In the genomic region with DNA sequence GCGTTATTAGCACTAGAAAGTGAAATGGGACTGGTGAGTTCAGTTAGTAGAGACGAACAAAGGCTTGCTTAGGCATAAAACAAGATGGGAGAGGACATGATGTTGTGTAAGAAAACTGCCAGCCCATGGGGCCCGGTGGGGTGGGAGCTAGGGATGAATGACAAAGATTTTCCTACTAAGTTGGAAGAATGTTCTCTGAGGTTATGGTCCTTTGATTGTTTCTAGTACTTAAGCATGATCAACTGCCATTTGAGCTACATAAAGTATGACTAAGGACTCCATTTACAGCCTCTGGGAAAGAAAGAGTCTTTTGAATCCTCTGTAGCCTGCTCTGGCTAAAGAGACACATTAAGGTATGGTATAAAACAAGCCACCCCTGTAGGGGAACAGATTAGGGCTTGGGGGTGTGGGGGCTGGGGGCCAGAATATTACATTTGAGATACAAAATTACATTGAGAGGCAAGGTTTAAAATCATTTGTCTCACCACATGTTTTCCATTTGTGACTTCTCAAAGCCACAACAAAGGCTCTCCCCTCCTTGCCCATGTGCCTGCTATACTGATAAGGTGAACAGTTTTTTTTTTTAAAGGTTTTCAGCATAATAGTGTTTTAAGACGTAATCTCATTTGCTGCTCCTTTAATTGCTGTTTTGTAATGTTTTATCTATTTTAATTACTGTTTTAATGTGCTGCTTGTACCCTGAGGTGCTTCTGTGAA, we compare ENCODE assay signal across 1 cellular context.
A peak's percentile ranks its signal among the peaks of the same experiment; 100 is the strongest.
TF ChIP-seq lines count a peak whose summit lies in the region.

No MANE protein-coding gene starts in this region.

TF ChIP-seq in K562, 482 proteins besides CTCF, POLR2A, EP300 and RAD21 (continued from another document):
- no peak for TF ChIP-seq FOXJ2 (tag; IDR thresholded peaks at IDR 0.05)
- TF ChIP-seq GTF2F1 (IDR thresholded peaks at IDR 0.05; ENCODE audit: low read depth, low read length): no peak
- TF ChIP-seq MECOM (CRISPR knock-in tag; IDR thresholded peaks at IDR 0.05): no peak
- no peak for TF ChIP-seq KDM5B (IDR thresholded peaks at IDR 0.05; ENCODE audit: insufficient replicate concordance, low read depth, low read length)
- no peak for TF ChIP-seq EZH2 (IDR thresholded peaks at IDR 0.05; ENCODE audit: borderline replicate concordance, low read depth, low read length)
- no peak for TF ChIP-seq NFIX (CRISPR knock-in tag; IDR thresholded peaks at IDR 0.05; ENCODE audit: low read depth)
- no peak for TF ChIP-seq HNRNPH1 (optimal IDR thresholded peaks at IDR 0.05; ENCODE audit: low read depth, low read length)
- TF ChIP-seq SNIP1 (IDR thresholded peaks at IDR 0.05; ENCODE audit: low read depth): no peak
- TF ChIP-seq CHD2 (IDR thresholded peaks at IDR 0.05; ENCODE audit: low read depth, low read length): no peak
- TF ChIP-seq ZNF384 (IDR thresholded peaks at IDR 0.05; ENCODE audit: low read depth, low read length): 0 out of 2 replicates have a peak, but pooled peaks have one; percentile 27
- no peak for TF ChIP-seq YBX1 (IDR thresholded peaks at IDR 0.05)
- TF ChIP-seq ZNF217 (CRISPR knock-in tag; IDR thresholded peaks at IDR 0.05): no peak
- no peak for TF ChIP-seq ZNF436 (CRISPR knock-in tag; IDR thresholded peaks at IDR 0.05)
- TF ChIP-seq CBFA2T3 (IDR thresholded peaks at IDR 0.05): peak; percentile 25; the same call in 1 of the 2 replicates
- TF ChIP-seq, protein P1, sequence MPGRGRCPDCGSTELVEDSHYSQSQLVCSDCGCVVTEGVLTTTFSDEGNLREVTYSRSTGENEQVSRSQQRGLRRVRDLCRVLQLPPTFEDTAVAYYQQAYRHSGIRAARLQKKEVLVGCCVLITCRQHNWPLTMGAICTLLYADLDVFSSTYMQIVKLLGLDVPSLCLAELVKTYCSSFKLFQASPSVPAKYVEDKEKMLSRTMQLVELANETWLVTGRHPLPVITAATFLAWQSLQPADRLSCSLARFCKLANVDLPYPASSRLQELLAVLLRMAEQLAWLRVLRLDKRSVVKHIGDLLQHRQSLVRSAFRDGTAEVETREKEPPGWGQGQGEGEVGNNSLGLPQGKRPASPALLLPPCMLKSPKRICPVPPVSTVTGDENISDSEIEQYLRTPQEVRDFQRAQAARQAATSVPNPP (IDR thresholded peaks at IDR 0.05; ENCODE audit: borderline replicate concordance, insufficient read depth, insufficient read length): no peak
- TF ChIP-seq, protein P2, sequence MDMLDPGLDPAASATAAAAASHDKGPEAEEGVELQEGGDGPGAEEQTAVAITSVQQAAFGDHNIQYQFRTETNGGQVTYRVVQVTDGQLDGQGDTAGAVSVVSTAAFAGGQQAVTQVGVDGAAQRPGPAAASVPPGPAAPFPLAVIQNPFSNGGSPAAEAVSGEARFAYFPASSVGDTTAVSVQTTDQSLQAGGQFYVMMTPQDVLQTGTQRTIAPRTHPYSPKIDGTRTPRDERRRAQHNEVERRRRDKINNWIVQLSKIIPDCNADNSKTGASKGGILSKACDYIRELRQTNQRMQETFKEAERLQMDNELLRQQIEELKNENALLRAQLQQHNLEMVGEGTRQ (CRISPR knock-in tag; IDR thresholded peaks at IDR 0.05): no peak
- TF ChIP-seq ZNF695 (CRISPR knock-in tag; IDR thresholded peaks at IDR 0.05): no peak
- 0 out of 2 replicates have a peak, but pooled peaks have one; percentile 26 for TF ChIP-seq LEF1 (IDR thresholded peaks at IDR 0.05)
- no peak; the same call in 1 of the 2 replicates for TF ChIP-seq ZNF175 (CRISPR knock-in tag; IDR thresholded peaks at IDR 0.05; ENCODE audit: low read depth)
- TF ChIP-seq, protein P3, sequence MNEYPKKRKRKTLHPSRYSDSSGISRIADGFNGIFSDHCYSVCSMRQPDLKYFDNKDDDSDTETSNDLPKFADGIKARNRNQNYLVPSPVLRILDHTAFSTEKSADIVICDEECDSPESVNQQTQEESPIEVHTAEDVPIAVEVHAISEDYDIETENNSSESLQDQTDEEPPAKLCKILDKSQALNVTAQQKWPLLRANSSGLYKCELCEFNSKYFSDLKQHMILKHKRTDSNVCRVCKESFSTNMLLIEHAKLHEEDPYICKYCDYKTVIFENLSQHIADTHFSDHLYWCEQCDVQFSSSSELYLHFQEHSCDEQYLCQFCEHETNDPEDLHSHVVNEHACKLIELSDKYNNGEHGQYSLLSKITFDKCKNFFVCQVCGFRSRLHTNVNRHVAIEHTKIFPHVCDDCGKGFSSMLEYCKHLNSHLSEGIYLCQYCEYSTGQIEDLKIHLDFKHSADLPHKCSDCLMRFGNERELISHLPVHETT (CRISPR knock-in tag; conservative IDR thresholded peaks at IDR 0.05 in 1 of 2, IDR thresholded peaks at IDR 0.05 in 1 of 2): no peak
- TF ChIP-seq CBFB (CRISPR knock-in tag; IDR thresholded peaks at IDR 0.05): no peak
- 0 out of 2 replicates have a peak, but pooled peaks have one; percentile 15 for TF ChIP-seq ZNF589 (CRISPR knock-in tag; IDR thresholded peaks at IDR 0.05; ENCODE audit: low read depth)
- TF ChIP-seq ZNF764 (CRISPR knock-in tag; IDR thresholded peaks at IDR 0.05; ENCODE audit: low read depth): no peak
- TF ChIP-seq HMGN3 (IDR thresholded peaks at IDR 0.05; ENCODE audit: borderline replicate concordance, extremely low read depth, insufficient read length, low read depth, low read length): no peak
- peak; percentile 81; the same call in 1 of the 2 replicates for TF ChIP-seq TCF7 (IDR thresholded peaks at IDR 0.05; ENCODE audit: borderline replicate concordance)
- TF ChIP-seq, protein P4, sequence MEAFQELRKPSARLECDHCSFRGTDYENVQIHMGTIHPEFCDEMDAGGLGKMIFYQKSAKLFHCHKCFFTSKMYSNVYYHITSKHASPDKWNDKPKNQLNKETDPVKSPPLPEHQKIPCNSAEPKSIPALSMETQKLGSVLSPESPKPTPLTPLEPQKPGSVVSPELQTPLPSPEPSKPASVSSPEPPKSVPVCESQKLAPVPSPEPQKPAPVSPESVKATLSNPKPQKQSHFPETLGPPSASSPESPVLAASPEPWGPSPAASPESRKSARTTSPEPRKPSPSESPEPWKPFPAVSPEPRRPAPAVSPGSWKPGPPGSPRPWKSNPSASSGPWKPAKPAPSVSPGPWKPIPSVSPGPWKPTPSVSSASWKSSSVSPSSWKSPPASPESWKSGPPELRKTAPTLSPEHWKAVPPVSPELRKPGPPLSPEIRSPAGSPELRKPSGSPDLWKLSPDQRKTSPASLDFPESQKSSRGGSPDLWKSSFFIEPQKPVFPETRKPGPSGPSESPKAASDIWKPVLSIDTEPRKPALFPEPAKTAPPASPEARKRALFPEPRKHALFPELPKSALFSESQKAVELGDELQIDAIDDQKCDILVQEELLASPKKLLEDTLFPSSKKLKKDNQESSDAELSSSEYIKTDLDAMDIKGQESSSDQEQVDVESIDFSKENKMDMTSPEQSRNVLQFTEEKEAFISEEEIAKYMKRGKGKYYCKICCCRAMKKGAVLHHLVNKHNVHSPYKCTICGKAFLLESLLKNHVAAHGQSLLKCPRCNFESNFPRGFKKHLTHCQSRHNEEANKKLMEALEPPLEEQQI (IDR thresholded peaks at IDR 0.05): no peak
- TF ChIP-seq FOXP1 (CRISPR knock-in tag; IDR thresholded peaks at IDR 0.05): no peak
